23 cellular contexts compared by ENCODE assay signal in the genomic region with DNA sequence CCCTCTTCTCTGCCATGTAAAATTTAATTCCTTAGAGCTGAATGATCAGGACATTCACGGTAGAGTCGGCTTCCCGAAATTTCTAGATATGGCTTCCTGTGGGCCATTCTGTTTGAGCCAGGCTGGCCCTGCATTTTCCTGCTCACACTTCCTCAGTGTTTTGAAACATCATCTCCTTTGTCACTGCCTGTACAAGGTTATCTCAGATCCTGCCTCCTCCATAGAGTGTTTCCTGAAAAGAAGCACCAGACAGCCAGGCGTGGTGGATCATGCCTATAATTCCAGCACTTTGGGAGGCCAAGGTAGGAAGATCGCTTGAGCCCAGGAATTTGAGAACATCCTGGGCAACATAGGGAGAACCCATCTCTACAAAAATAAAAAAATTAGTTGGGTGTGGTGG.
"Had no signal": no experiment of that assay in that cellular context is flagged by ENCODE, and none has a peak within 500 bp of the region (broad histone marks: within the 10 kb centered on the region; RNA-seq: fewer than 3 reads in every experiment).

No MANE protein-coding gene starts in this region.

- H3K9me3 Mint-ChIP-seq: activated B cell treated with CpG ODN at 0.5 μM for 24 hours; activated CD4-positive, alpha-beta memory T cell treated with anti-CD3 and anti-CD28 coated beads for 36 hours; activated naive CD8-positive, alpha-beta T cell treated with anti-CD3 and anti-CD28 coated beads for 36 hours; naive thymus-derived CD4-positive, alpha-beta T cell; neural progenitor cell; stimulated activated naive CD8-positive, alpha-beta T cell treated with anti-CD3 and anti-CD28 coated beads, Interleukin-15, Interleukin-2, amounts not matched to agents 100 ng/mL and 50 ng/mL, for 24 hours had no signal

- H3K27ac Mint-ChIP-seq: activated B cell treated with CpG ODN at 0.5 μM for 24 hours; activated CD4-positive, alpha-beta memory T cell treated with anti-CD3 and anti-CD28 coated beads for 36 hours; activated naive CD8-positive, alpha-beta T cell treated with anti-CD3 and anti-CD28 coated beads for 36 hours; stimulated activated naive CD8-positive, alpha-beta T cell treated with anti-CD3 and anti-CD28 coated beads, Interleukin-15, Interleukin-2, amounts not matched to agents 100 ng/mL and 50 ng/mL, for 24 hours had no signal

- H3K4me3 ChIP-seq: breast epithelium, hepatocyte, neural progenitor cell, thyroid gland had no signal

- H3K9me3 ChIP-seq: breast epithelium, thyroid gland had no signal

- H3K4me3 Mint-ChIP-seq: activated B cell treated with CpG ODN at 0.5 μM for 24 hours; activated CD4-positive, alpha-beta memory T cell treated with anti-CD3 and anti-CD28 coated beads for 36 hours; activated naive CD8-positive, alpha-beta T cell treated with anti-CD3 and anti-CD28 coated beads for 36 hours; naive thymus-derived CD4-positive, alpha-beta T cell; stimulated activated naive CD8-positive, alpha-beta T cell treated with anti-CD3 and anti-CD28 coated beads, Interleukin-15, Interleukin-2, amounts not matched to agents 100 ng/mL and 50 ng/mL, for 24 hours had no signal

- H3K4me1 Mint-ChIP-seq: activated B cell treated with CpG ODN at 0.5 μM for 24 hours; naive thymus-derived CD4-positive, alpha-beta T cell had no signal

- H3K4me1 ChIP-seq: neural progenitor cell had no signal

- H3K36me3 Mint-ChIP-seq: activated CD4-positive, alpha-beta memory T cell treated with anti-CD3 and anti-CD28 coated beads for 36 hours; activated naive CD8-positive, alpha-beta T cell treated with anti-CD3 and anti-CD28 coated beads for 36 hours; neural progenitor cell had no signal

- H3K27me3 Mint-ChIP-seq: activated B cell treated with CpG ODN at 0.5 μM for 24 hours; activated CD4-positive, alpha-beta memory T cell treated with anti-CD3 and anti-CD28 coated beads for 36 hours had no signal

- ATAC-seq: esophagus mucosa; naive thymus-derived CD4-positive, alpha-beta T cell; SK-N-SH treated with all-trans-retinoic acid at 6 μM for 48 hours had no signal

- DNase-seq: activated B cell treated with CpG ODN at 0.5 μM for 24 hours; activated CD4-positive, alpha-beta memory T cell treated with anti-CD3 and anti-CD28 coated beads for 36 hours; activated CD4-positive, alpha-beta T cell treated with anti-CD3 and anti-CD28 coated beads for 48 hours; activated gamma-delta T cell; activated naive CD8-positive, alpha-beta T cell treated with anti-CD3 and anti-CD28 coated beads for 36 hours; activated T-cell treated with anti-CD3 and anti-CD28 coated beads for 4 hours; cerebellar nuclear complex; cortex of kidney; effector CD8-positive, alpha-beta T cell; foreskin melanocyte; glutamatergic neuron; kidney glomerular epithelial cell; naive thymus-derived CD4-positive, alpha-beta T cell; stimulated activated CD4-positive, alpha-beta T cell treated with anti-CD3 and anti-CD28 coated beads, Interleukin-4, amount 100 ng/mL, for 4 hours; substantia nigra; T-helper 9 cell; thyroid gland had no signal

- H3K27ac ChIP-seq: breast epithelium, hepatocyte, neural progenitor cell, thyroid gland had no signal

- H3K36me3 ChIP-seq: breast epithelium, neural progenitor cell, thyroid gland had no signal

- H3K27me3 ChIP-seq: breast epithelium, hepatocyte, neural progenitor cell, thyroid gland had no signal
